ENCODE assay signal across 15 cellular contexts in the genomic region with DNA sequence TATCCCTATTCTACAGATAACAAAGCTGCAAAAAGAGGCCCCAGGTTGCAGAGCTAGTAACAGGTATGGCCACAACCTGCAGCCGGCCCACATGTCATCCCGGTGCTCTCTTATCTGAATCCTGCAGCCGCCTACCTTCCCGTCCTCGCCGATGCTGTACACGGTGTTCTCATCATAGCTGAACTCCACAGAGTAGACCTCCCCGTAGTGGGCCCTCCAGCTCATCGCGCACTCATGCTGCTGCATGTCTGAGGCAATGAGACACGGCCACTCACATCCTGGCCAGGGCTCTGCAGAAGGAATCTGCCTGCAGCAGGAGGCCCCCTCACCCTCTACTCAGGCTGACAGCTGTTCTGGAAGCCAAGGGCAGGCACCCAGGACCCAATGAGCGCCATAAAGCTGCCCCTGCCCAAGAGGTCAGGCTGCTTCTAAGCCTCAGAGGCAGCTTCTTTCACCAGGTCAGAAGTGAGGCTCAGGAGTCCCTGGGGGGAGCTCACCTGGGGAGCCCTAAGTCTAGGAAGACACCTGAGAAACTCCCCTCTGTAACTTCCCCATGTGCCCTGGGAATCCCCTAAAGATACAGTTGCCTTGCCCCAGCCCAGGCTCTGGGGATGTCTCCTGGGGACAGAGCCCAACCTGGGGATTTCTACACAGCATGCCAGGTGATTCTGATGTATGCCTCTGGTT. TPM values are rescaled to one million over a fixed set of nuclear protein-coding genes. Genes with fewer than 3 reads are reported as not detected.
A peak's percentile ranks its signal among the peaks of the same experiment; 100 is the strongest.
DNase-seq lines count a peak whose midpoint lies in the region; ATAC-seq and TF ChIP-seq lines count a peak whose summit lies in the region.
"Had no signal": no experiment of that assay in that cellular context is flagged by ENCODE, and none has a peak within 500 bp of the region (broad histone marks: within the 10 kb centered on the region; RNA-seq: fewer than 3 reads in every experiment).

No MANE protein-coding gene starts in this region.

- H3K4me1 ChIP-seq in breast epithelium: no peaks in the 10 kb centered on the region

- DNase-seq in germinal center (ENCODE audit: low spot score) (peak; percentile 66), NCI-H2227 treated with DMSO at 0.1 percent for 48 hours (lab: John Stamatoyannopoulos, UW) (no peak), DMS153 (lab: John Stamatoyannopoulos, UW) (no peak), breast epithelium (ENCODE audit: low spot score in 2 of 2) (no peak)
- no peak for DNase-seq in activated T-cell treated with anti-CD3 and anti-CD28 coated beads, Interleukin-2, amount 50 U/mL, for 1 hour
- DNase-seq: kidney glomerular epithelial cell; stimulated activated CD4-positive, alpha-beta T cell treated with anti-CD3 and anti-CD28 coated beads, Interleukin-4, amount 100 ng/mL, for 24 hours had no signal

- H3K27me3 ChIP-seq in breast epithelium: no peaks in the 10 kb centered on the region
- H3K27me3 ChIP-seq: ovary, suprapubic skin had no signal

- H3K4me3 ChIP-seq in breast epithelium: no peak overlapping the region
- H3K4me3 ChIP-seq: ovary, suprapubic skin had no signal

- H3K27ac ChIP-seq in breast epithelium: no peak overlapping the region
- H3K27ac ChIP-seq: C4-2B, KMS-11, ovary, suprapubic skin had no signal

- H3K9me3 ChIP-seq in breast epithelium: no peaks in the 10 kb centered on the region
- H3K9me3 ChIP-seq: ovary had no signal

- TF ChIP-seq CTCF in breast epithelium (IDR thresholded peaks at IDR 0.05): no peak

- peak; percentile 35 for ATAC-seq in GM18498 (IDR thresholded peaks at IDR 0.05; ENCODE audit: unreplicated experiment)
- peak; percentile 46 for ATAC-seq in GM21360 (IDR thresholded peaks at IDR 0.05; ENCODE audit: unreplicated experiment)
- ATAC-seq in HG03103 (IDR thresholded peaks at IDR 0.05; ENCODE audit: low read depth, unreplicated experiment): peak; percentile 44

- TF ChIP-seq POLR2A in breast epithelium (IDR thresholded peaks at IDR 0.05): no peak

- peaks cover 16% of the 10 kb centered on the region for H3K36me3 ChIP-seq in breast epithelium
- H3K36me3 ChIP-seq: ovary had no signal

- intact Hi-C loops in breast epithelium (cut with DNase I; ENCODE audit: low total_unique reads): no loop called here

RNA-seq across cellular contexts. Expression of gene CYREN, which starts 17.9 kb away (rescaled TPM):
- 10 to 100 TPM; 36.8 to 41.6 (median 41.6) TPM for total RNA-seq in breast epithelium

RNA-seq across cellular contexts. Expression of gene WDR91, which starts 22.9 kb away (rescaled TPM):
- 10 to 100 TPM; 21.4 to 26.5 (median 23.1) TPM for total RNA-seq in breast epithelium

RNA-seq across cellular contexts. Expression of gene TMEM140, which starts 40.6 kb away (rescaled TPM):
- total RNA-seq in breast epithelium: 10 to 100 TPM; 23.1 to 55.7 (median 52.8) TPM

RNA-seq across cellular contexts. Expression of gene STRA8, which starts 45.2 kb away (rescaled TPM):
- total RNA-seq in breast epithelium: not detected
- total RNA-seq: cerebellum, ovary had no signal
